Comparison of ENCODE assay signal across 19 cellular contexts in genomic region chr6:53058388-53058890, GRCh38. TPM values are rescaled to one million over a fixed set of nuclear protein-coding genes. Genes with fewer than 3 reads are reported as not detected.
DNase-seq lines count a peak whose midpoint lies in the region; ATAC-seq, FAIRE-seq and TF ChIP-seq lines count a peak whose summit lies in the region.
"Had no signal": no experiment of that assay in that cellular context is flagged by ENCODE, and none has a peak within 500 bp of the region (broad histone marks: within the 10 kb centered on the region; RNA-seq: fewer than 3 reads in every experiment).

No MANE protein-coding gene starts in this region.

- no peak overlapping the region for H3K27ac Mint-ChIP-seq in activated naive CD8-positive, alpha-beta T cell treated with anti-CD3 and anti-CD28 coated beads for 36 hours
- peak overlapping the region in 8 of 9 donors; percentile 6 to 88 (median 52) for H3K27ac Mint-ChIP-seq in naive thymus-derived CD4-positive, alpha-beta T cell
- H3K27ac Mint-ChIP-seq: activated naive CD8-positive, alpha-beta T cell treated with anti-CD3 and anti-CD28 coated beads, Interleukin-2, amount 10 ng/mL, durations not matched to agents 7 days and 5 days; stimulated activated naive B cell treated with anti-CD40 and anti-IgM and Interleukin-4, amounts not matched to agents 10 μg/mL and 1 μg/mL and 100 μg/mL, for 72 hours; WTC11 had no signal

- DNase-seq in heart right ventricle (no peak), Right ventricle myocardium superior (no peak), aorta (no peak), D721Med (ENCODE audit: insufficient read length, low spot score) (no peak), NCI-H510A (lab: John Stamatoyannopoulos, UW) (no peak), ascending aorta (ENCODE audit: low spot score in 2 of 2) (no peak)
- DNase-seq in activated naive CD8-positive, alpha-beta T cell treated with anti-CD3 and anti-CD28 coated beads for 36 hours: no peak
- DNase-seq in naive thymus-derived CD4-positive, alpha-beta T cell: peak in 5 of 9 donors; percentile 18 to 60 (median 23)
- DNase-seq: activated CD8-positive, alpha-beta memory T cell treated with anti-CD3 and anti-CD28 coated beads, Interleukin-2, amount 50 U/mL, for 4 hours; activated naive CD8-positive, alpha-beta T cell treated with anti-CD3 and anti-CD28 coated beads, Interleukin-2, amount 10 ng/mL, durations not matched to agents 7 days and 5 days; HCEC 1CT; IMR-90; small intestine; stimulated activated naive B cell treated with anti-CD40 and anti-IgM and Interleukin-4, amounts not matched to agents 10 μg/mL and 1 μg/mL and 100 μg/mL, for 72 hours; uterus had no signal

- TF ChIP-seq CTCF in heart right ventricle (IDR thresholded peaks at IDR 0.05) (no peak), D721Med (IDR thresholded peaks at IDR 0.05; ENCODE audit: insufficient read depth, missing control alignments) (no peak), ascending aorta (IDR thresholded peaks at IDR 0.05) (no peak)

- H3K36me3 ChIP-seq in heart right ventricle (peaks cover 0 to 6% (median 0%) of the 10 kb centered on the region in 9 donors), aorta (ENCODE audit: control insufficient read depth in 1 of 2, insufficient read depth in 2 of 2, low read length in 1 of 2) (no peaks in the 10 kb centered on the region), ascending aorta (no peaks in the 10 kb centered on the region)
- H3K36me3 ChIP-seq in naive thymus-derived CD4-positive, alpha-beta T cell (ENCODE audit: control insufficient read depth in 2 of 3, insufficient read depth in 3 of 3, low read length in 3 of 3): peaks cover 0 to 4% (median 0%) of the 10 kb centered on the region in 3 experiments
- H3K36me3 ChIP-seq: neutrophil, uterus had no signal

- intact Hi-C loops in heart right ventricle (cut with DNase I): no loop called here
- intact Hi-C loops in Right ventricle myocardium superior (cut with DNase I): no loop called here
- intact Hi-C loops in naive thymus-derived CD4-positive, alpha-beta T cell (cut with micrococcal nuclease): no loop called here
- intact Hi-C loops in aorta (cut with DNase I): loop anchor here in 1 of 2 donors (5.0 kb wide), 1 partner anchor 46 kb away; no protein-coding TSS in a partner anchor
- intact Hi-C loops in ascending aorta (cut with DNase I): no loop called here

- CTCF ChIA-PET in naive thymus-derived CD4-positive, alpha-beta T cell (lab: Charles Lee): no interaction called here

- H3K27me3 ChIP-seq in heart right ventricle (no peaks in the 10 kb centered on the region), aorta (ENCODE audit: control insufficient read depth in 1 of 2, insufficient read depth in 2 of 2, low read length in 1 of 2) (no peaks in the 10 kb centered on the region), ascending aorta (no peaks in the 10 kb centered on the region)
- H3K27me3 ChIP-seq in naive thymus-derived CD4-positive, alpha-beta T cell (ENCODE audit: control insufficient read depth in 2 of 2, insufficient read depth in 2 of 2, low read length in 2 of 2): no peaks in the 10 kb centered on the region
- H3K27me3 ChIP-seq: neutrophil, uterus had no signal

- no peaks in the 10 kb centered on the region for H3K36me3 Mint-ChIP-seq in activated naive CD8-positive, alpha-beta T cell treated with anti-CD3 and anti-CD28 coated beads for 36 hours
- peaks cover 0 to 17% (median 6%) of the 10 kb centered on the region in 5 donors for H3K36me3 Mint-ChIP-seq in naive thymus-derived CD4-positive, alpha-beta T cell
- H3K36me3 Mint-ChIP-seq: activated naive CD8-positive, alpha-beta T cell treated with anti-CD3 and anti-CD28 coated beads, Interleukin-2, amount 10 ng/mL, durations not matched to agents 7 days and 5 days; WTC11 had no signal

- no peak for ATAC-seq in heart right ventricle
- ATAC-seq in Right ventricle myocardium superior (ENCODE audit: poor library complexity): no peak
- ATAC-seq in naive thymus-derived CD4-positive, alpha-beta T cell: no peak
- ATAC-seq in aorta (ENCODE audit: low FRiP score): no peak
- ATAC-seq: stimulated activated naive B cell treated with anti-CD40 and anti-IgM and Interleukin-4, amounts not matched to agents 10 μg/mL and 1 μg/mL and 100 μg/mL, for 72 hours; WTC11 had no signal

- FAIRE-seq in D721Med (lab: Jason Lieb, UNC): no peak
- FAIRE-seq: endothelial cell of umbilical vein, frontal cortex, small intestine had no signal

- H3K27ac ChIP-seq in heart right ventricle: peak overlapping the region in 7 of 10 donors; percentile 13 to 98 (median 54)
- no peak overlapping the region for H3K27ac ChIP-seq in naive thymus-derived CD4-positive, alpha-beta T cell (ENCODE audit: low read depth, low read length)
- peak overlapping the region; percentile 22 to 64 for H3K27ac ChIP-seq in aorta (ENCODE audit: low read depth in 1 of 2, low read length in 2 of 2)
- peak overlapping the region in 1 of 2 donors; percentile 24 for H3K27ac ChIP-seq in ascending aorta
- H3K27ac ChIP-seq: neutrophil, uterus had no signal

- H3K4me1 Mint-ChIP-seq in activated naive CD8-positive, alpha-beta T cell treated with anti-CD3 and anti-CD28 coated beads for 36 hours: peaks cover 47% of the 10 kb centered on the region
- H3K4me1 Mint-ChIP-seq in naive thymus-derived CD4-positive, alpha-beta T cell: peaks cover 38 to 78% (median 66%) of the 10 kb centered on the region in 7 donors

- WGBS in heart right ventricle, 2 donors: 77 to 84% methylated on average over 4 of the region's 4 CpGs
- WGBS in aorta, 2 donors: 65 to 69% methylated on average over 4 of the region's 4 CpGs

- H3K9me3 Mint-ChIP-seq in activated naive CD8-positive, alpha-beta T cell treated with anti-CD3 and anti-CD28 coated beads for 36 hours: no peaks in the 10 kb centered on the region
- no peaks in the 10 kb centered on the region for H3K9me3 Mint-ChIP-seq in naive thymus-derived CD4-positive, alpha-beta T cell
- H3K9me3 Mint-ChIP-seq: activated naive CD8-positive, alpha-beta T cell treated with anti-CD3 and anti-CD28 coated beads, Interleukin-2, amount 10 ng/mL, durations not matched to agents 7 days and 5 days; stimulated activated naive B cell treated with anti-CD40 and anti-IgM and Interleukin-4, amounts not matched to agents 10 μg/mL and 1 μg/mL and 100 μg/mL, for 72 hours; WTC11 had no signal

- H3K4me3 ChIP-seq in heart right ventricle (peak overlapping the region in 4 of 10 donors; percentile 5 to 85 (median 80)), aorta (ENCODE audit: low read length in 2 of 2) (no peak overlapping the region), ascending aorta (peak overlapping the region in 1 of 2 donors; percentile 89)
- no peak overlapping the region for H3K4me3 ChIP-seq in naive thymus-derived CD4-positive, alpha-beta T cell (ENCODE audit: low read length)

- H3K4me3 Mint-ChIP-seq in activated naive CD8-positive, alpha-beta T cell treated with anti-CD3 and anti-CD28 coated beads for 36 hours: peak overlapping the region; percentile 37
- peak overlapping the region; percentile 2 to 96 (median 75) for H3K4me3 Mint-ChIP-seq in naive thymus-derived CD4-positive, alpha-beta T cell
- H3K4me3 Mint-ChIP-seq: activated naive CD8-positive, alpha-beta T cell treated with anti-CD3 and anti-CD28 coated beads, Interleukin-2, amount 10 ng/mL, durations not matched to agents 7 days and 5 days; stimulated activated naive B cell treated with anti-CD40 and anti-IgM and Interleukin-4, amounts not matched to agents 10 μg/mL and 1 μg/mL and 100 μg/mL, for 72 hours had no signal

- no peaks in the 10 kb centered on the region for H3K9me3 ChIP-seq in heart right ventricle
- no peaks in the 10 kb centered on the region for H3K9me3 ChIP-seq in naive thymus-derived CD4-positive, alpha-beta T cell (ENCODE audit: control insufficient read depth in 2 of 3, low read length in 3 of 3)
- no peaks in the 10 kb centered on the region for H3K9me3 ChIP-seq in aorta (ENCODE audit: control insufficient read depth, low read length)
- H3K9me3 ChIP-seq in ascending aorta: no peaks in the 10 kb centered on the region
- H3K9me3 ChIP-seq: neutrophil, uterus had no signal

- POLR2A ChIA-PET in naive thymus-derived CD4-positive, alpha-beta T cell (lab: Charles Lee): interaction anchor here (0.7 kb wide), 1 partner anchor 734 kb away, joined by 3 read pairs; no protein-coding TSS in a partner anchor

- no peaks in the 10 kb centered on the region for H3K27me3 Mint-ChIP-seq in activated naive CD8-positive, alpha-beta T cell treated with anti-CD3 and anti-CD28 coated beads for 36 hours
- no peaks in the 10 kb centered on the region for H3K27me3 Mint-ChIP-seq in naive thymus-derived CD4-positive, alpha-beta T cell
- H3K27me3 Mint-ChIP-seq: activated naive CD8-positive, alpha-beta T cell treated with anti-CD3 and anti-CD28 coated beads, Interleukin-2, amount 10 ng/mL, durations not matched to agents 7 days and 5 days; stimulated activated naive B cell treated with anti-CD40 and anti-IgM and Interleukin-4, amounts not matched to agents 10 μg/mL and 1 μg/mL and 100 μg/mL, for 72 hours had no signal

- H3K4me1 ChIP-seq in heart right ventricle (peaks cover 7 to 82% (median 54%) of the 10 kb centered on the region in 9 donors), aorta (ENCODE audit: control insufficient read depth in 1 of 2, insufficient read depth in 2 of 2, low read length in 2 of 2) (peaks cover 4 to 14% of the 10 kb centered on the region in 2 donors), ascending aorta (peaks cover 4 to 19% of the 10 kb centered on the region in 2 donors)
- H3K4me1 ChIP-seq in naive thymus-derived CD4-positive, alpha-beta T cell (ENCODE audit: control insufficient read depth in 2 of 2, insufficient read depth in 2 of 2, low read length in 2 of 2): peaks cover 23 to 33% of the 10 kb centered on the region in 2 donors

RNA-seq across cellular contexts. Expression of gene CILK1, which starts 3.2 kb away (rescaled TPM):
- 10 to 100 TPM in 5 of 10 donors, 1 to 10 TPM in 5; 6.6 to 14.4 (median 10.2) TPM for total RNA-seq in heart right ventricle
- 1 to 10 TPM; 1.1 to 4.5 TPM for polyA plus RNA-seq in heart right ventricle
- total RNA-seq in Right ventricle myocardium superior: 6.0 TPM
- total RNA-seq in activated naive CD8-positive, alpha-beta T cell treated with anti-CD3 and anti-CD28 coated beads for 36 hours: 1 to 10 TPM; 6.2 to 6.4 TPM
- 10 to 100 TPM in 2 of 5 experiments, 1 to 10 TPM in 3; 9.0 to 14.8 (median 9.5) TPM for total RNA-seq in naive thymus-derived CD4-positive, alpha-beta T cell
- polyA plus RNA-seq in naive thymus-derived CD4-positive, alpha-beta T cell: 1 to 10 TPM; 3.9 to 4.1 TPM
- 10 to 100 TPM; 15.9 to 22.5 TPM for total RNA-seq in aorta
- polyA plus RNA-seq in aorta: 1 to 10 TPM; 7.2 to 7.5 TPM
- 8.4 TPM for total RNA-seq in ascending aorta

RNA-seq across cellular contexts. Expression of gene FBXO9, which starts 6.8 kb away (rescaled TPM):
- total RNA-seq in heart right ventricle (10 to 100 TPM; 46.5 to 80.8 (median 63.0) TPM), Right ventricle myocardium superior (40.2 TPM), aorta (100 to 1,000 TPM in 1 of 2 donors, 10 to 100 TPM in 1; 86.5 to 112 TPM), ascending aorta (34.1 TPM)
- polyA plus RNA-seq in heart right ventricle (10 to 100 TPM; 16.8 to 34.0 TPM), aorta (10 to 100 TPM; 44.2 to 62.4 TPM)
- 10 to 100 TPM; 55.4 to 56.2 TPM for total RNA-seq in activated naive CD8-positive, alpha-beta T cell treated with anti-CD3 and anti-CD28 coated beads for 36 hours
- total RNA-seq in naive thymus-derived CD4-positive, alpha-beta T cell: 100 to 1,000 TPM in 2 of 5 experiments, 10 to 100 TPM in 3; 62.9 to 133 (median 75.6) TPM
- polyA plus RNA-seq in naive thymus-derived CD4-positive, alpha-beta T cell: 10 to 100 TPM; 52.3 to 60.6 TPM

Comparison
In these comparisons a context has a peak if more than half of its experiments do, and no peak if none do; other contexts are left out.
1. DNase-seq: peak in naive thymus-derived CD4-positive, alpha-beta T cell (5 of 9); none in heart right ventricle (0 of 2), Right ventricle myocardium superior (single experiment), activated naive CD8-positive, alpha-beta T cell treated with anti-CD3 and anti-CD28 coated beads for 36 hours (single experiment), aorta (0 of 2), D721Med (single experiment), NCI-H510A (single experiment) and ascending aorta (0 of 2).